1 cellular context compared by ENCODE assay signal in genomic region chr10:943334-944033, GRCh38.
TF ChIP-seq lines count a peak whose summit lies in the region.

No MANE protein-coding gene starts in this region.

TF ChIP-seq in K562, 482 proteins besides CTCF, POLR2A, EP300 and RAD21 (continued from another document):
- TF ChIP-seq RREB1 (CRISPR knock-in tag; IDR thresholded peaks at IDR 0.05) (no peak), PHTF2 (CRISPR knock-in tag; IDR thresholded peaks at IDR 0.05) (no peak), FOXA3 (CRISPR knock-in tag; conservative IDR thresholded peaks at IDR 0.05 in 1 of 2, IDR thresholded peaks at IDR 0.05 in 1 of 2) (no peak), TARDBP (IDR thresholded peaks at IDR 0.05) (no peak), KDM4B (IDR thresholded peaks at IDR 0.05; ENCODE audit: borderline replicate concordance in 2 of 2, low read depth in 1 of 2) (no peak), ZSCAN32 (CRISPR knock-in tag; IDR thresholded peaks at IDR 0.05) (no peak), DACH1 (IDR thresholded peaks at IDR 0.05; ENCODE audit: partially characterized antibody) (no peak), ZKSCAN3 (CRISPR knock-in tag; IDR thresholded peaks at IDR 0.05) (no peak), MCM2 (IDR thresholded peaks at IDR 0.05; ENCODE audit: low read depth) (no peak), POLR2B (IDR thresholded peaks at IDR 0.05; ENCODE audit: low read depth, partially characterized antibody) (no peak), CHAMP1 (IDR thresholded peaks at IDR 0.05) (no peak), NFIX (CRISPR knock-in tag; IDR thresholded peaks at IDR 0.05; ENCODE audit: low read depth) (no peak)
